Comparison of ENCODE assay signal across 2 cellular contexts in the genomic region with DNA sequence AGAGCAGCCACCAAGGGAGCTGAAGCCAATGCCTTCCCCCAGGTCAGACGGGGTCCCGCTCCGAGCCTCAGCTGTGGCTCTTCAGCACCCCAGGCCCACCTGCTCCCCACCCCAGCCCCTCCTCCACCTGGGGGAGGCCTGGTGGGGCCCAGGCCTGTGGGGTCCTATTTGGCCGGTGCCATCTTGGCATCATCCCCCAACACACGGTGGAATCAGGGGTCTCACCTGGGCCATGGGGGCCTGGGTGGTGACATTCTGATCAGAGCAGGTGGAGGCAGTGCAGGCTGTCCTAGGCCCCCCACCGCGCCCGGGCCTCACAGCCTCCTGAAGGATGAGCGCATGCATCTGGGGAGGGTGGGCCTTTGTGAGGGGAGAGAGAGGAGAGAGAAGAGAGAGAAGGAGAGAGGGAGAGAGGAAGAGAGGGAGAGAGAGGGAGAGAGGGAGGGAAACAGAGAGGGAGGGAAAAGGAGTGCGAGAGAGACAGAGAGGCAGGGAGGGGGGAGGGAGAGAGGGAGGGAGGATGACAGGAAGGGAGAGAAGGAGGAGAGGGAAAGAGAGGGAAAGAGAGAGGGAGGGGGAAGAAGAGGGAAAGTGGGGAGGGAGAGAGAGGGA.
TF ChIP-seq lines count a peak whose summit lies in the region.

No MANE protein-coding gene starts in this region.

TF ChIP-seq in GM23338, 12 proteins besides CTCF, POLR2A, EP300 and RAD21:
- no peak for TF ChIP-seq JUNB (IDR thresholded peaks at IDR 0.05; ENCODE audit: unreplicated experiment)
- no peak for TF ChIP-seq ZNF114 (CRISPR knock-in tag; IDR thresholded peaks at IDR 0.05)
- no peak for TF ChIP-seq EZH2 (IDR thresholded peaks at IDR 0.05; ENCODE audit: low read depth, unreplicated experiment)
- no peak for TF ChIP-seq ZNF331 (CRISPR knock-in tag; IDR thresholded peaks at IDR 0.05; ENCODE audit: low read depth)
- no peak for TF ChIP-seq NANOG (IDR thresholded peaks at IDR 0.05; ENCODE audit: borderline replicate concordance)
- no peak for TF ChIP-seq POLR2AphosphoS5 (IDR thresholded peaks at IDR 0.05; ENCODE audit: low read depth)
- TF ChIP-seq, protein P1, sequence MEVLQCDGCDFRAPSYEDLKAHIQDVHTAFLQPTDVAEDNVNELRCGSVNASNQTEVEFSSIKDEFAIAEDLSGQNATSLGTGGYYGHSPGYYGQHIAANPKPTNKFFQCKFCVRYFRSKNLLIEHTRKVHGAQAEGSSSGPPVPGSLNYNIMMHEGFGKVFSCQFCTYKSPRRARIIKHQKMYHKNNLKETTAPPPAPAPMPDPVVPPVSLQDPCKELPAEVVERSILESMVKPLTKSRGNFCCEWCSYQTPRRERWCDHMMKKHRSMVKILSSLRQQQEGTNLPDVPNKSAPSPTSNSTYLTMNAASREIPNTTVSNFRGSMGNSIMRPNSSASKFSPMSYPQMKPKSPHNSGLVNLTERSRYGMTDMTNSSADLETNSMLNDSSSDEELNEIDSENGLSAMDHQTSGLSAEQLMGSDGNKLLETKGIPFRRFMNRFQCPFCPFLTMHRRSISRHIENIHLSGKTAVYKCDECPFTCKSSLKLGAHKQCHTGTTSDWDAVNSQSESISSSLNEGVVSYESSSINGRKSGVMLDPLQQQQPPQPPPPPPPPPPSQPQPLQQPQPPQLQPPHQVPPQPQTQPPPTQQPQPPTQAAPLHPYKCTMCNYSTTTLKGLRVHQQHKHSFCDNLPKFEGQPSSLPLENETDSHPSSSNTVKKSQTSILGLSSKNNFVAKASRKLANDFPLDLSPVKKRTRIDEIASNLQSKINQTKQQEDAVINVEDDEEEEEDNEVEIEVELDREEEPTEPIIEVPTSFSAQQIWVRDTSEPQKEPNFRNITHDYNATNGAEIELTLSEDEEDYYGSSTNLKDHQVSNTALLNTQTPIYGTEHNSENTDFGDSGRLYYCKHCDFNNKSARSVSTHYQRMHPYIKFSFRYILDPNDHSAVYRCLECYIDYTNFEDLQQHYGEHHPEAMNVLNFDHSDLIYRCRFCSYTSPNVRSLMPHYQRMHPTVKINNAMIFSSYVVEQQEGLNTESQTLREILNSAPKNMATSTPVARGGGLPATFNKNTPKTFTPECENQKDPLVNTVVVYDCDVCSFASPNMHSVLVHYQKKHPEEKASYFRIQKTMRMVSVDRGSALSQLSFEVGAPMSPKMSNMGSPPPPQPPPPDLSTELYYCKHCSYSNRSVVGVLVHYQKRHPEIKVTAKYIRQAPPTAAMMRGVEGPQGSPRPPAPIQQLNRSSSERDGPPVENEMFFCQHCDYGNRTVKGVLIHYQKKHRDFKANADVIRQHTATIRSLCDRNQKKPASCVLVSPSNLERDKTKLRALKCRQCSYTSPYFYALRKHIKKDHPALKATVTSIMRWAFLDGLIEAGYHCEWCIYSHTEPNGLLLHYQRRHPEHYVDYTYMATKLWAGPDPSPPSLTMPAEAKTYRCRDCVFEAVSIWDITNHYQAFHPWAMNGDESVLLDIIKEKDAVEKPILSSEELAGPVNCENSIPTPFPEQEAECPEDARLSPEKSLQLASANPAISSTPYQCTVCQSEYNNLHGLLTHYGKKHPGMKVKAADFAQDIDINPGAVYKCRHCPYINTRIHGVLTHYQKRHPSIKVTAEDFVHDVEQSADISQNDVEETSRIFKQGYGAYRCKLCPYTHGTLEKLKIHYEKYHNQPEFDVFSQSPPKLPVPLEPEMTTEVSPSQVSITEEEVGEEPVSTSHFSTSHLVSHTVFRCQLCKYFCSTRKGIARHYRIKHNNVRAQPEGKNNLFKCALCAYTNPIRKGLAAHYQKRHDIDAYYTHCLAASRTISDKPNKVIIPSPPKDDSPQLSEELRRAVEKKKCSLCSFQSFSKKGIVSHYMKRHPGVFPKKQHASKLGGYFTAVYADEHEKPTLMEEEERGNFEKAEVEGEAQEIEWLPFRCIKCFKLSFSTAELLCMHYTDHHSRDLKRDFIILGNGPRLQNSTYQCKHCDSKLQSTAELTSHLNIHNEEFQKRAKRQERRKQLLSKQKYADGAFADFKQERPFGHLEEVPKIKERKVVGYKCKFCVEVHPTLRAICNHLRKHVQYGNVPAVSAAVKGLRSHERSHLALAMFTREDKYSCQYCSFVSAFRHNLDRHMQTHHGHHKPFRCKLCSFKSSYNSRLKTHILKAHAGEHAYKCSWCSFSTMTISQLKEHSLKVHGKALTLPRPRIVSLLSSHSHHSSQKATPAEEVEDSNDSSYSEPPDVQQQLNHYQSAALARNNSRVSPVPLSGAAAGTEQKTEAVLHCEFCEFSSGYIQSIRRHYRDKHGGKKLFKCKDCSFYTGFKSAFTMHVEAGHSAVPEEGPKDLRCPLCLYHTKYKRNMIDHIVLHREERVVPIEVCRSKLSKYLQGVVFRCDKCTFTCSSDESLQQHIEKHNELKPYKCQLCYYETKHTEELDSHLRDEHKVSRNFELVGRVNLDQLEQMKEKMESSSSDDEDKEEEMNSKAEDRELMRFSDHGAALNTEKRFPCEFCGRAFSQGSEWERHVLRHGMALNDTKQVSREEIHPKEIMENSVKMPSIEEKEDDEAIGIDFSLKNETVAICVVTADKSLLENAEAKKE (CRISPR knock-in tag; IDR thresholded peaks at IDR 0.05), result no peak
TF ChIP-seq in GM23338: peak in this region for 0.

TF ChIP-seq in HEK293, 187 proteins besides CTCF, POLR2A, EP300 and RAD21:
- TF ChIP-seq SP2 (tag by site-specific recombination; IDR thresholded peaks at IDR 0.05), result no peak
- TF ChIP-seq, protein P2, sequence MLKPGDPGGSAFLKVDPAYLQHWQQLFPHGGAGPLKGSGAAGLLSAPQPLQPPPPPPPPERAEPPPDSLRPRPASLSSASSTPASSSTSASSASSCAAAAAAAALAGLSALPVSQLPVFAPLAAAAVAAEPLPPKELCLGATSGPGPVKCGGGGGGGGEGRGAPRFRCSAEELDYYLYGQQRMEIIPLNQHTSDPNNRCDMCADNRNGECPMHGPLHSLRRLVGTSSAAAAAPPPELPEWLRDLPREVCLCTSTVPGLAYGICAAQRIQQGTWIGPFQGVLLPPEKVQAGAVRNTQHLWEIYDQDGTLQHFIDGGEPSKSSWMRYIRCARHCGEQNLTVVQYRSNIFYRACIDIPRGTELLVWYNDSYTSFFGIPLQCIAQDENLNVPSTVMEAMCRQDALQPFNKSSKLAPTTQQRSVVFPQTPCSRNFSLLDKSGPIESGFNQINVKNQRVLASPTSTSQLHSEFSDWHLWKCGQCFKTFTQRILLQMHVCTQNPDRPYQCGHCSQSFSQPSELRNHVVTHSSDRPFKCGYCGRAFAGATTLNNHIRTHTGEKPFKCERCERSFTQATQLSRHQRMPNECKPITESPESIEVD (tag by site-specific recombination; IDR thresholded peaks at IDR 0.05), result no peak
- TF ChIP-seq, protein P3, sequence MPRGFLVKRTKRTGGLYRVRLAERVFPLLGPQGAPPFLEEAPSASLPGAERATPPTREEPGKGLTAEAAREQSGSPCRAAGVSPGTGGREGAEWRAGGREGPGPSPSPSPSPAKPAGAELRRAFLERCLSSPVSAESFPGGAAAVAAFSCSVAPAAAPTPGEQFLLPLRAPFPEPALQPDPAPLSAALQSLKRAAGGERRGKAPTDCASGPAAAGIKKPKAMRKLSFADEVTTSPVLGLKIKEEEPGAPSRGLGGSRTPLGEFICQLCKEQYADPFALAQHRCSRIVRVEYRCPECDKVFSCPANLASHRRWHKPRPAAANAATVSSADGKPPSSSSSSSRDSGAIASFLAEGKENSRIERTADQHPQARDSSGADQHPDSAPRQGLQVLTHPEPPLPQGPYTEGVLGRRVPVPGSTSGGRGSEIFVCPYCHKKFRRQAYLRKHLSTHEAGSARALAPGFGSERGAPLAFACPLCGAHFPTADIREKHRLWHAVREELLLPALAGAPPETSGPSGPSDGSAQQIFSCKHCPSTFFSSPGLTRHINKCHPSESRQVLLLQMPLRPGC (tag by site-specific recombination; IDR thresholded peaks at IDR 0.05), result no peak
- TF ChIP-seq ZNF2 (tag by site-specific recombination; IDR thresholded peaks at IDR 0.05), result no peak
- 0 out of 2 replicates have a peak, but pooled peaks have one; percentile 10 for TF ChIP-seq GLIS2 (tag by site-specific recombination; IDR thresholded peaks at IDR 0.05)
- no peak for TF ChIP-seq ZNF324 (tag by site-specific recombination; IDR thresholded peaks at IDR 0.05)
- no peak for TF ChIP-seq ZNF121 (tag by site-specific recombination; IDR thresholded peaks at IDR 0.05)
- TF ChIP-seq ZNF184 (tag by site-specific recombination; IDR thresholded peaks at IDR 0.05), result no peak
- no peak for TF ChIP-seq ZNF555 (tag by site-specific recombination; conservative IDR thresholded peaks at IDR 0.05)
- no peak for TF ChIP-seq ZNF248 (tag by site-specific recombination; IDR thresholded peaks at IDR 0.05)
- no peak for TF ChIP-seq ZBTB8A (tag by site-specific recombination; IDR thresholded peaks at IDR 0.05)
- TF ChIP-seq ZNF169 (tag by site-specific recombination; IDR thresholded peaks at IDR 0.05), result peak; percentile 91
- no peak for TF ChIP-seq KLF10 (tag by site-specific recombination; IDR thresholded peaks at IDR 0.05)
- no peak for TF ChIP-seq ZNF548 (tag by site-specific recombination; IDR thresholded peaks at IDR 0.05)
- no peak for TF ChIP-seq ZNF146 (tag by site-specific recombination; IDR thresholded peaks at IDR 0.05)
- no peak for TF ChIP-seq ZNF341 (tag by site-specific recombination; IDR thresholded peaks at IDR 0.05; ENCODE audit: low read depth)
- no peak for TF ChIP-seq ZNF785 (tag by site-specific recombination; IDR thresholded peaks at IDR 0.05)
- TF ChIP-seq ZBTB48 (tag by site-specific recombination; IDR thresholded peaks at IDR 0.05), result no peak
- TF ChIP-seq ZNF596 (tag by site-specific recombination; IDR thresholded peaks at IDR 0.05), result peak; percentile 73
